Comparison of ENCODE assay signal across 22 cellular contexts in the genomic region with DNA sequence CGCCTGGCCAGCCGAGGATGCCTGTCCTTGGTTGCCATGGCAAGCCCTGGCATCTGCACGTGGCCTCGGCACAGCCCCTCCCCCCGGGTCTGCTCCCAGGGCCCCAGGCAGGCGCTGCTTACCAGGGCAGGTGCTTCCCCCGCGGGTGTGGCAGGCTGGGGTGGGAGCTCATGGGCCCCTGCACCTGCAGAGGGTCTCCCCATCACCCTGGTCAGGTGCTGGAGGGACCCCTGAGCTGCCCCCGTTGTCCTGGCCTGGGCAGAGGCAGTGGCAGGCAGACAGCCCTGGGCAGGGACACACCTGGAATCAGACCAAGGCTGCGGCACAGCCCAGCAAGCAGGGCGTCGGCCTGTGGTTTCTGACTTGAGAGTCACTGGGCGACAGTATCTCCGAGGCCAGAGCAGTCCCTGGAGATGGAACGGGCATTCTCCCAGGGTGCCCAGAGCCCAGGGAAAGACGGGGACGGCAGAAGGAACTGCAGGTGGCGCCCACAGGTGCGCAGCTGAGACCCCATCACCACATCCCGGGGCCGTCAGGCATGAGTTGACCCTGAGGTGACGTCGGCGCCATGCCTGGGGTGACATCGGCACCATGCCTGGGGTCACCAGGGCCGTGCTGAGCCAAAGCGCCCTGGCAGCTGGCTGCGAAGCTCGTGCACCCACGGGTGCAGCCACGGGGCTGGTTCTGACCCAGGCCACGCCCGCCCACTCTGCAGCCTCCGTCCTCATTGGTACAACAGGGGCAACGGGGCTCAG. TPM values are rescaled to one million over a fixed set of nuclear protein-coding genes. Genes with fewer than 3 reads are reported as not detected.
DNase-seq lines count a peak whose midpoint lies in the region; ATAC-seq and TF ChIP-seq lines count a peak whose summit lies in the region.
"Had no signal": no experiment of that assay in that cellular context is flagged by ENCODE, and none has a peak within 500 bp of the region (broad histone marks: within the 10 kb centered on the region; RNA-seq: fewer than 3 reads in every experiment).

No MANE protein-coding gene starts in this region.

- H3K27me3 ChIP-seq in H7 (ENCODE audit: control insufficient read depth, insufficient read depth, low read length) (peaks cover 33% of the 10 kb centered on the region), Peyer's patch (no peaks in the 10 kb centered on the region)
- H3K27me3 ChIP-seq: hepatocyte, uterus had no signal

- no peak for ATAC-seq in HG03196 (IDR thresholded peaks at IDR 0.05; ENCODE audit: unreplicated experiment)
- ATAC-seq: activated T-cell treated with anti-CD3 and anti-CD28 coated beads, Interleukin-2, amount 50 U/mL, for 4 hours; effector memory CD8-positive, alpha-beta T cell; K562; stimulated activated naive CD8-positive, alpha-beta T cell treated with anti-CD3 and anti-CD28 coated beads, Interleukin-15, amount 100 ng/mL, for 72 hours had no signal

- peak overlapping the region; percentile 82 to 93 (median 83) for H3K27ac Mint-ChIP-seq in nephron
- H3K27ac Mint-ChIP-seq: effector memory CD8-positive, alpha-beta T cell; progenitor cell of endocrine pancreas; stimulated activated naive CD8-positive, alpha-beta T cell treated with anti-CD3 and anti-CD28 coated beads, Interleukin-15, amount 100 ng/mL, for 72 hours had no signal

- peaks cover 0 to 31% (median 17%) of the 10 kb centered on the region in 4 donors for H3K4me1 ChIP-seq in Peyer's patch

- TF ChIP-seq POLR2A in Peyer's patch (IDR thresholded peaks at IDR 0.05): no peak

- TF ChIP-seq CTCF in Peyer's patch (IDR thresholded peaks at IDR 0.05) (no peak), nephron (IDR thresholded peaks at IDR 0.05; ENCODE audit: unreplicated experiment in 3 of 3) (no peak)

- no peak overlapping the region for H3K4me3 Mint-ChIP-seq in nephron
- H3K4me3 Mint-ChIP-seq: activated naive CD8-positive, alpha-beta T cell treated with anti-CD3 and anti-CD28 coated beads, Interleukin-2, amount 10 ng/mL, durations not matched to agents 7 days and 5 days; activated T-cell treated with anti-CD3 and anti-CD28 coated beads, Interleukin-2, amount 50 U/mL, for 4 hours; effector memory CD8-positive, alpha-beta T cell; stimulated activated naive CD8-positive, alpha-beta T cell treated with anti-CD3 and anti-CD28 coated beads, Interleukin-15, amount 100 ng/mL, for 72 hours had no signal

- H3K4me3 ChIP-seq in H7 (ENCODE audit: insufficient read depth, low read depth, low read length) (no peak overlapping the region), Peyer's patch (peak overlapping the region in 1 of 4 donors; percentile 2)
- H3K4me3 ChIP-seq: hepatocyte, K562, uterus had no signal

- H3K27ac ChIP-seq in Peyer's patch: peak overlapping the region in 1 of 4 donors; percentile 25
- H3K27ac ChIP-seq: uterus had no signal

- H3K27me3 Mint-ChIP-seq in nephron (ENCODE audit: low read depth): peaks cover 29% of the 10 kb centered on the region
- H3K27me3 Mint-ChIP-seq: activated naive CD8-positive, alpha-beta T cell treated with anti-CD3 and anti-CD28 coated beads, Interleukin-2, amount 10 ng/mL, durations not matched to agents 7 days and 5 days; CD4-positive, alpha-beta memory T cell had no signal

- peaks cover 50% of the 10 kb centered on the region for H3K4me1 Mint-ChIP-seq in nephron

- H3K9me3 ChIP-seq in Peyer's patch: no peaks in the 10 kb centered on the region
- H3K9me3 ChIP-seq: uterus had no signal

- peaks cover 4% of the 10 kb centered on the region for H3K36me3 Mint-ChIP-seq in nephron (ENCODE audit: low read depth)
- H3K36me3 Mint-ChIP-seq: activated naive CD8-positive, alpha-beta T cell treated with anti-CD3 and anti-CD28 coated beads, Interleukin-2, amount 10 ng/mL, durations not matched to agents 7 days and 5 days; CD4-positive, alpha-beta memory T cell had no signal

- DNase-seq in NCI-H146 (lab: John Stamatoyannopoulos, UW) (peak; percentile 9), NCI-H146 treated with DMSO at 0.1 percent for 48 hours (lab: John Stamatoyannopoulos, UW; ENCODE audit: unreplicated experiment) (no peak), H7 (peak; percentile 78), Peyer's patch (peak in 2 of 3 donors; percentile 52 to 69), COLO829 (ENCODE audit: low spot score) (no peak), NCI-H82 (lab: John Stamatoyannopoulos, UW) (no peak)
- DNase-seq: activated CD4-positive, alpha-beta T cell treated with anti-CD3 and anti-CD28 coated beads, Interleukin-2, amount 50 U/mL, for 48 hours; activated naive CD8-positive, alpha-beta T cell treated with anti-CD3 and anti-CD28 coated beads, Interleukin-2, amount 10 ng/mL, durations not matched to agents 7 days and 5 days; activated T-cell treated with anti-CD3 and anti-CD28 coated beads, Interleukin-2, amount 50 U/mL, for 4 hours; CD4-positive, alpha-beta memory T cell; effector memory CD8-positive, alpha-beta T cell; GF-D8; NK-92 treated with Interleukin-12 subunit alpha and Interleukin-12 subunit beta, amount 100 ng/mL, for 24 hours; Right ventricle myocardium superior; stimulated activated CD4-positive, alpha-beta T cell treated with anti-CD3 and anti-CD28 coated beads, Interleukin-12 subunit alpha, Interleukin-12 subunit beta, amount 100 ng/mL, for 4 hours; stimulated activated naive CD8-positive, alpha-beta T cell treated with anti-CD3 and anti-CD28 coated beads, Interleukin-15, amount 100 ng/mL, for 72 hours; uterus had no signal

- peaks cover 15% of the 10 kb centered on the region for H3K9me3 Mint-ChIP-seq in nephron
- H3K9me3 Mint-ChIP-seq: activated naive CD8-positive, alpha-beta T cell treated with anti-CD3 and anti-CD28 coated beads, Interleukin-2, amount 10 ng/mL, durations not matched to agents 7 days and 5 days; activated T-cell treated with anti-CD3 and anti-CD28 coated beads, Interleukin-2, amount 50 U/mL, for 4 hours; effector memory CD8-positive, alpha-beta T cell; stimulated activated naive CD8-positive, alpha-beta T cell treated with anti-CD3 and anti-CD28 coated beads, Interleukin-15, amount 100 ng/mL, for 72 hours had no signal

- H3K36me3 ChIP-seq in H7 (replicated peaks; ENCODE audit: control insufficient read depth, insufficient read depth, low read length) (no peaks in the 10 kb centered on the region), Peyer's patch (no peaks in the 10 kb centered on the region)
- H3K36me3 ChIP-seq: uterus had no signal

RNA-seq across cellular contexts. Expression of a gene that starts 56.1 kb away (rescaled TPM):
- total RNA-seq in H7 (2014; rRNA removed; shearing (Covaris generic)): 17.5 and 26.6 TPM in 2 replicates
- 100 to 1,000 TPM in 1 of 4 donors, 10 to 100 TPM in 3; 48.3 to 484 (median 63.5) TPM for total RNA-seq in Peyer's patch

Comparison
In these comparisons a context has a peak if more than half of its experiments do, and no peak if none do; other contexts are left out.
1. DNase-seq: peak in NCI-H146 (single experiment), H7 (single experiment) and Peyer's patch (2 of 3); none in NCI-H146 treated with DMSO at 0.1 percent for 48 hours (single experiment), COLO829 (single experiment) and NCI-H82 (single experiment).